ENCODE assay signal across 1 cellular context in genomic region chr22:23539135-23539838, GRCh38.
TF ChIP-seq lines count a peak whose summit lies in the region.

No MANE protein-coding gene starts in this region.

TF ChIP-seq in HepG2, 621 proteins besides CTCF, POLR2A, EP300 and RAD21 (continued from another document):
- TF ChIP-seq TFDP1 (CRISPR knock-in tag; IDR thresholded peaks at IDR 0.05; ENCODE audit: borderline replicate concordance) = 0 out of 2 replicates have a peak, but pooled peaks have one; percentile 17
- peak; percentile 67; the same call in 1 of the 2 replicates for TF ChIP-seq SMAD3 (CRISPR knock-in tag; IDR thresholded peaks at IDR 0.05)
- TF ChIP-seq ZMYM3 (CRISPR knock-in tag; IDR thresholded peaks at IDR 0.05) = peak; percentile 32; the same call in 1 of the 2 replicates
- TF ChIP-seq ATRX (CRISPR knock-in tag; IDR thresholded peaks at IDR 0.05; ENCODE audit: borderline replicate concordance) = no peak
- TF ChIP-seq FOXK2 (IDR thresholded peaks at IDR 0.05) = no peak
- no peak for TF ChIP-seq GTF3A (CRISPR knock-in tag; conservative IDR thresholded peaks at IDR 0.05)
- TF ChIP-seq ZNF281 (CRISPR knock-in tag; IDR thresholded peaks at IDR 0.05; ENCODE audit: borderline replicate concordance) = no peak
- TF ChIP-seq ZNF318 (CRISPR knock-in tag; IDR thresholded peaks at IDR 0.05) = no peak
- TF ChIP-seq SETDB1 (CRISPR knock-in tag; IDR thresholded peaks at IDR 0.05; ENCODE audit: borderline replicate concordance) = no peak
- TF ChIP-seq ARID4A (CRISPR knock-in tag; IDR thresholded peaks at IDR 0.05; ENCODE audit: borderline replicate concordance) = peak; percentile 26; the same call in 1 of the 2 replicates
- no peak for TF ChIP-seq SIN3A (IDR thresholded peaks at IDR 0.05; ENCODE audit: borderline replicate concordance, low read depth, low read length)
- TF ChIP-seq ZNF501 (CRISPR knock-in tag; IDR thresholded peaks at IDR 0.05) = no peak
- TF ChIP-seq ZNF263 (CRISPR knock-in tag; IDR thresholded peaks at IDR 0.05) = peak; percentile 48; the same call in 1 of the 2 replicates
- peak; percentile 70; the same call in 1 of the 2 replicates for TF ChIP-seq HDAC2 (CRISPR knock-in tag; IDR thresholded peaks at IDR 0.05)
- TF ChIP-seq SRSF1 (optimal IDR thresholded peaks at IDR 0.05; ENCODE audit: low read depth, low read length) = no peak
- 0 out of 2 replicates have a peak, but pooled peaks have one; percentile 15 for TF ChIP-seq BHLHE40 (IDR thresholded peaks at IDR 0.05; ENCODE audit: low read length)
- TF ChIP-seq HNRNPL (IDR thresholded peaks at IDR 0.05; ENCODE audit: low read depth, low read length) = no peak
- TF ChIP-seq ZNF878 (CRISPR knock-in tag; IDR thresholded peaks at IDR 0.05) = no peak
- no peak for TF ChIP-seq SRSF9 (IDR thresholded peaks at IDR 0.05; ENCODE audit: borderline replicate concordance, insufficient read depth, low read depth, low read length, poor library complexity, severe bottlenecking)
- TF ChIP-seq HDAC6 (IDR thresholded peaks at IDR 0.05; ENCODE audit: low read depth, low read length) = no peak
- TF ChIP-seq ZBTB25 (CRISPR knock-in tag; IDR thresholded peaks at IDR 0.05) = peak; percentile 55; the same call in 1 of the 2 replicates
- peak; percentile 44; the same call in 1 of the 2 replicates for TF ChIP-seq MYC (CRISPR knock-in tag; IDR thresholded peaks at IDR 0.05; ENCODE audit: borderline replicate concordance)
- no peak for TF ChIP-seq CEBPZ (IDR thresholded peaks at IDR 0.05; ENCODE audit: low read length)
- no peak for TF ChIP-seq NR2F6 (IDR thresholded peaks at IDR 0.05)
- TF ChIP-seq NR2F6 (CRISPR knock-in tag; IDR thresholded peaks at IDR 0.05) = peak; percentile 36; the same call in 1 of the 2 replicates
- TF ChIP-seq HINFP (CRISPR knock-in tag; IDR thresholded peaks at IDR 0.05; ENCODE audit: low read depth) = no peak
- no peak for TF ChIP-seq SOX13 (IDR thresholded peaks at IDR 0.05)
- peak in 1 of 2 experiments; percentile 38; a peak in 1 of 4 replicates for TF ChIP-seq SOX13 (CRISPR knock-in tag; conservative IDR thresholded peaks at IDR 0.05 in 1 of 2, IDR thresholded peaks at IDR 0.05 in 1 of 2)
- TF ChIP-seq NONO (IDR thresholded peaks at IDR 0.05) = no peak
- TF ChIP-seq NONO (CRISPR knock-in tag; conservative IDR thresholded peaks at IDR 0.05) = peak; percentile 73
- peak; percentile 49; the same call in 1 of the 2 replicates for TF ChIP-seq PPARG (CRISPR knock-in tag; conservative IDR thresholded peaks at IDR 0.05)
- TF ChIP-seq PRMT3 (CRISPR knock-in tag; IDR thresholded peaks at IDR 0.05; ENCODE audit: borderline replicate concordance, low read depth) = no peak
- peak; percentile 62 for TF ChIP-seq MAFF (IDR thresholded peaks at IDR 0.05; ENCODE audit: low read depth, low read length)
- TF ChIP-seq U2AF2 (IDR thresholded peaks at IDR 0.05; ENCODE audit: low read depth, low read length) = no peak
- TF ChIP-seq DPF2 (CRISPR knock-in tag; IDR thresholded peaks at IDR 0.05; ENCODE audit: borderline replicate concordance, low read depth) = no peak
- no peak for TF ChIP-seq LCORL (IDR thresholded peaks at IDR 0.05)
- TF ChIP-seq LCORL (CRISPR knock-in tag; IDR thresholded peaks at IDR 0.05) = peak; percentile 29; the same call in 1 of the 2 replicates
